In genomic region chr14:99644723-99645544, GRCh38 we compare ENCODE assay signal across 10 cellular contexts. TPM values are rescaled to one million over a fixed set of nuclear protein-coding genes. Genes with fewer than 3 reads are reported as not detected.
A peak's percentile ranks its signal among the peaks of the same experiment; 100 is the strongest.
DNase-seq lines count a peak whose midpoint lies in the region; ATAC-seq, FAIRE-seq and TF ChIP-seq lines count a peak whose summit lies in the region.
"Had no signal": no experiment of that assay in that cellular context is flagged by ENCODE, and none has a peak within 500 bp of the region (broad histone marks: within the 10 kb centered on the region; RNA-seq: fewer than 3 reads in every experiment).

Gene HHIPL1, plus strand, starts transcription at chr14:99645129. Its CDS starts 79 bp downstream, at chr14:99645208.

- H3K36me3 ChIP-seq in BJ (ENCODE audit: control insufficient read depth, insufficient read depth, low read length) (no peaks in the 10 kb centered on the region), cardiac muscle cell (no peaks in the 10 kb centered on the region), pancreas (no peaks in the 10 kb centered on the region), small intestine (ENCODE audit: control insufficient read depth in 2 of 2, insufficient read depth in 2 of 2, low read length in 2 of 2) (no peaks in the 10 kb centered on the region)
- H3K36me3 ChIP-seq: SJCRH30 had no signal

- no peak within 1 kb of the TSS for H3K27ac Mint-ChIP-seq in T-helper 17 cell
- H3K27ac Mint-ChIP-seq: brain had no signal

- intact Hi-C loops in pancreas (cut with DNase I), result no loop called here

- 9 to 11% methylated on average over 79 to 91 of the region's 91 CpGs for WGBS in pancreas, 2 donors
- WGBS in small intestine, 3 donors, result 4 to 7% (median 7%) methylated on average over 77 to 91 of the region's 91 CpGs

- TF ChIP-seq CTCF in BJ (IDR thresholded peaks at IDR 0.05; ENCODE audit: insufficient read depth, low read depth, low read length) (no peak), cardiac muscle cell (IDR thresholded peaks at IDR 0.05; ENCODE audit: low read depth, low read length) (no peak), pancreas (IDR thresholded peaks at IDR 0.05) (no peak)

- H3K9me3 ChIP-seq in T-helper 17 cell (ENCODE audit: control insufficient read depth, low read length, poor library complexity, severe bottlenecking), result no peaks in the 10 kb centered on the region
- H3K9me3 ChIP-seq in cardiac muscle cell (ENCODE audit: low read depth), result no peaks in the 10 kb centered on the region
- no peaks in the 10 kb centered on the region for H3K9me3 ChIP-seq in pancreas
- H3K9me3 ChIP-seq in small intestine (ENCODE audit: control insufficient read depth, low read depth), result no peaks in the 10 kb centered on the region
- H3K9me3 ChIP-seq: SJCRH30 had no signal

- H3K36me3 Mint-ChIP-seq in T-helper 17 cell (ENCODE audit: low read depth), result peaks cover 3% of the 10 kb centered on the region
- H3K36me3 Mint-ChIP-seq: brain had no signal

- H3K27me3 ChIP-seq in BJ (ENCODE audit: control insufficient read depth, insufficient read depth, low read length), result no peaks in the 10 kb centered on the region
- H3K27me3 ChIP-seq in cardiac muscle cell, result peaks cover 20% of the 10 kb centered on the region
- H3K27me3 ChIP-seq in pancreas, result no peaks in the 10 kb centered on the region
- peaks cover 0 to 5% of the 10 kb centered on the region in 2 donors for H3K27me3 ChIP-seq in small intestine (ENCODE audit: control insufficient read depth in 2 of 2, insufficient read depth in 2 of 2, low read length in 2 of 2)
- H3K27me3 ChIP-seq: SJCRH30 had no signal

- FAIRE-seq in pancreas (lab: Jason Lieb, UNC) (no peak), small intestine (lab: Jason Lieb, UNC) (no peak)

- peak within 1 kb of the TSS; percentile 56 for H3K4me3 Mint-ChIP-seq in T-helper 17 cell
- H3K4me3 Mint-ChIP-seq: brain had no signal

- H3K4me1 Mint-ChIP-seq in T-helper 17 cell, result peaks cover 6% of the 10 kb centered on the region
- H3K4me1 Mint-ChIP-seq: brain had no signal

- peak within 1 kb of the TSS; percentile 33 for H3K4me3 ChIP-seq in BJ (ENCODE audit: low read depth, low read length)
- H3K4me3 ChIP-seq in cardiac muscle cell, result peak within 1 kb of the TSS; percentile 11
- H3K4me3 ChIP-seq in pancreas, result peak within 1 kb of the TSS; percentile 31 to 49 (median 35)
- peak within 1 kb of the TSS in 1 of 2 donors; percentile 37 for H3K4me3 ChIP-seq in small intestine (ENCODE audit: low read depth in 1 of 2, low read length in 2 of 2)
- H3K4me3 ChIP-seq: SJCRH30 had no signal

- H3K27ac ChIP-seq in cardiac muscle cell (no peak within 1 kb of the TSS), pancreas (no peak within 1 kb of the TSS), small intestine (ENCODE audit: low read depth in 1 of 2, low read length in 1 of 2) (no peak within 1 kb of the TSS)
- H3K27ac ChIP-seq: SJCRH30 had no signal

- CTCF ChIA-PET in BJ (lab: Yijun Ruan, JAX), result no interaction called here

- H3K27me3 Mint-ChIP-seq in T-helper 17 cell, result peaks cover 44% of the 10 kb centered on the region

- ATAC-seq in T-helper 17 cell (no peak), pancreas (peak in 3 of 4 donors; percentile 54 to 74 (median 60)), HG03025 (IDR thresholded peaks at IDR 0.05; ENCODE audit: low FRiP score, unreplicated experiment) (no peak), HG03045 (IDR thresholded peaks at IDR 0.05; ENCODE audit: unreplicated experiment) (no peak)

- POLR2A ChIA-PET in BJ (lab: Charles Lee), result no interaction called here

- no peak for DNase-seq in BJ (ENCODE audit: low read depth)
- no peak for DNase-seq in T-helper 17 cell
- DNase-seq in cardiac muscle cell (ENCODE audit: low read depth in 1 of 2, low spot score in 1 of 2), result peak; percentile 42 to 64
- peak in 1 of 6 donors; percentile 66 for DNase-seq in pancreas
- DNase-seq in small intestine, result no peak
- DNase-seq in Ammon's horn (ENCODE audit: low spot score), result no peak
- DNase-seq: SJCRH30 had no signal

- no peaks in the 10 kb centered on the region for H3K4me1 ChIP-seq in cardiac muscle cell (ENCODE audit: low read depth)
- no peaks in the 10 kb centered on the region for H3K4me1 ChIP-seq in pancreas
- H3K4me1 ChIP-seq in small intestine (ENCODE audit: control insufficient read depth in 2 of 2, insufficient read depth in 1 of 2, low read depth in 1 of 2, low read length in 1 of 2), result no peaks in the 10 kb centered on the region
- H3K4me1 ChIP-seq: SJCRH30 had no signal

RNA-seq across cellular contexts. Expression of gene HHIPL1, which starts in this region (rescaled TPM):
- polyA plus RNA-seq in BJ (2011; rRNA removed), result 1.7 and 2.5 TPM in 2 replicates
- 1.7 TPM in 2 replicates for polyA minus RNA-seq in BJ (2011; rRNA and poly(A)+ RNA removed)
- under 1 TPM; 0.12 to 0.21 TPM for total RNA-seq in T-helper 17 cell
- 0.14 and 0.83 TPM in 2 replicates for total RNA-seq in cardiac muscle cell
- polyA plus RNA-seq in cardiac muscle cell, result 1.1 and 1.2 TPM in 2 replicates
- 1 to 10 TPM in 1 of 6 donors, under 1 TPM in 5; 0.13 to 1.2 (median 0.29) TPM for total RNA-seq in pancreas
- polyA plus RNA-seq in pancreas, result under 1 TPM; 0.09 to 0.23 TPM
- under 1 TPM in 2 of 3 donors, not detected in 1; under 0.01 to 0.69 TPM for polyA plus RNA-seq in small intestine
- total RNA-seq: SJCRH30 had no signal

Comparison
In these comparisons a context has a peak if more than half of its experiments do, and no peak if none do; other contexts are left out.
1. DNase-seq: peak in cardiac muscle cell (2 of 2); none in BJ (single experiment), T-helper 17 cell (0 of 3), small intestine (single experiment) and Ammon's horn (single experiment).
2. ATAC-seq: peak in pancreas (3 of 4); none in T-helper 17 cell (single experiment), HG03025 (single experiment) and HG03045 (single experiment).